Comparison of ENCODE assay signal across 8 cellular contexts in the genomic region with DNA sequence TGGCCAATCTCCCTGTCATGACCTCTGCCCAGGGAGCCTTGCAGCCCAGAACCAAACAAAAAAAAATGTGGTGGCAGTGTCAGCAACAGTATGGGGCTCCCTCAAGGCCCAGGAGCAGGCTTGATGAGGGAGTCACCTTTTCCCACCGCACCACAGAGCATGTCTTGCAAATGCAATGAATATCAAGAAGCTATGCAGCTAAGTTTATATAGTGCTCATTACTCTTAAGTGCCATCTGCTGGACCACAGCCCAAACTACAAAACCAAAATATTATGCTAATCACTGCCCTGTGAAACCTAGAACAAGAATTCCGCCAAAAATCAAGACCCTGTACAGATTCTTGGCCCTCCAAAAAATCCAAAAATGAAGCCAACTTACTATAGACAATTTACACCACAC.
DNase-seq lines count a peak whose midpoint lies in the region; ATAC-seq and TF ChIP-seq lines count a peak whose summit lies in the region.
"Not testable (repeated sequence)": the region's sequence is repeated elsewhere in the genome, so short reads cannot be mapped to it uniquely, and the experiment has no call there.

No MANE protein-coding gene starts in this region.

- TF ChIP-seq CTCF in LNCAP (IDR thresholded peaks at IDR 0.05): 0 out of 2 replicates have a peak, but pooled peaks have one; percentile 14
- peak; percentile 72 for TF ChIP-seq CTCF in chondrocyte (IDR thresholded peaks at IDR 0.05)
- peak in 3 of 4 donors; percentile 16 to 21 (median 20) for TF ChIP-seq CTCF in right lobe of liver (IDR thresholded peaks at IDR 0.05)

- not testable (repeated sequence) for TF ChIP-seq POLR2A in right lobe of liver (IDR thresholded peaks at IDR 0.05)

- H3K27me3 ChIP-seq in H7 (ENCODE audit: control insufficient read depth, insufficient read depth, low read length); right lobe of liver: not testable (repeated sequence)

- H3K36me3 Mint-ChIP-seq in chondrocyte (ENCODE audit: low read depth): not testable (repeated sequence)

- H3K27ac ChIP-seq in right lobe of liver: not testable (repeated sequence)

- H3K27ac Mint-ChIP-seq in chondrocyte (ENCODE audit: unreplicated experiment): not testable (repeated sequence)

- H3K9me3 ChIP-seq in right lobe of liver: not testable (repeated sequence)

- ATAC-seq in right lobe of liver: peak in 3 of 4 donors; percentile 22 to 41 (median 35)

- not testable (repeated sequence) for H3K36me3 ChIP-seq in H7 (replicated peaks; ENCODE audit: control insufficient read depth, insufficient read depth, low read length); right lobe of liver

- not testable (repeated sequence) for H3K4me1 Mint-ChIP-seq in chondrocyte (ENCODE audit: low read depth)

- not testable (repeated sequence) for H3K9me3 Mint-ChIP-seq in chondrocyte (ENCODE audit: low read depth)

- H3K4me3 ChIP-seq in H7 (ENCODE audit: insufficient read depth, low read depth, low read length); right lobe of liver: not testable (repeated sequence)

- not testable (repeated sequence) for H3K27me3 Mint-ChIP-seq in chondrocyte (ENCODE audit: low read depth)

- not testable (repeated sequence) for H3K4me3 Mint-ChIP-seq in chondrocyte (ENCODE audit: unreplicated experiment)

- peak; percentile 1 for DNase-seq in DMS53 treated with DMSO at 0.1 percent for 48 hours (lab: John Stamatoyannopoulos, UW; ENCODE audit: unreplicated experiment)
- DNase-seq in H7: peak; percentile 1
- DNase-seq in NCI-H524 treated with DMSO at 0.1 percent for 48 hours (lab: John Stamatoyannopoulos, UW): peak; percentile 16
- DNase-seq in SW480 (ENCODE audit: low spot score): peak; percentile 0
- not testable (repeated sequence) for DNase-seq in chondrocyte (ENCODE audit: low spot score); right lobe of liver
- DNase-seq in retina: peak; percentile 2

- H3K4me1 ChIP-seq in right lobe of liver: not testable (repeated sequence)

- WGBS in right lobe of liver (ENCODE audit: insufficient coverage, low coverage, low lambda C conversion rate, missing lambda C conversion rate): 32% methylated on average over 2 of the region's 2 CpGs

- intact Hi-C loops in right lobe of liver (cut with DNase I): not testable (repeated sequence)

Comparison
In these comparisons a context has a peak if more than half of its experiments do, and no peak if none do; other contexts are left out.
1. CTCF ChIP-seq: peak in every context shown above with its lines; median percentile 72 in chondrocyte; 20 in right lobe of liver; 14 in LNCAP.